1 cellular context compared by ENCODE assay signal in genomic region chr19:23273594-23274412, GRCh38.
A peak's percentile ranks its signal among the peaks of the same experiment; 100 is the strongest.
TF ChIP-seq lines count a peak whose summit lies in the region.

No MANE protein-coding gene starts in this region.

TF ChIP-seq in GM12878, 131 proteins besides CTCF, POLR2A, EP300 and RAD21 (continued from another document and continues in another):
- TF ChIP-seq ZBTB4 (CRISPR knock-in tag; IDR thresholded peaks at IDR 0.05), result no peak
- TF ChIP-seq RAD51 (IDR thresholded peaks at IDR 0.05), result no peak
- TF ChIP-seq ZNF384 (IDR thresholded peaks at IDR 0.05; ENCODE audit: borderline replicate concordance, low read depth, low read length), result no peak; the same call in 1 of the 2 replicates
- TF ChIP-seq ETV6 (conservative IDR thresholded peaks at IDR 0.05 in 1 of 2, IDR thresholded peaks at IDR 0.05 in 1 of 2; ENCODE audit: borderline replicate concordance in 1 of 2, low read depth in 1 of 2), result no peak
- no peak for TF ChIP-seq ZBTB11 (CRISPR knock-in tag; IDR thresholded peaks at IDR 0.05)
- TF ChIP-seq IKZF1 (conservative IDR thresholded peaks at IDR 0.05), result peak; percentile 69; the same call in 1 of the 2 replicates
- no peak for TF ChIP-seq SUZ12 (IDR thresholded peaks at IDR 0.05; ENCODE audit: unreplicated experiment)
- TF ChIP-seq ZNF592 (IDR thresholded peaks at IDR 0.05), result no peak
- no peak for TF ChIP-seq HSF1 (IDR thresholded peaks at IDR 0.05; ENCODE audit: low read depth, low read length)
- TF ChIP-seq IKZF2 (IDR thresholded peaks at IDR 0.05), result peak in 1 of 2 experiments; percentile 12; a peak in 1 of 4 replicates
- TF ChIP-seq YY1 (IDR thresholded peaks at IDR 0.05; ENCODE audit: low read depth, low read length), result peak; percentile 89
- no peak; the same call in 1 of the 2 replicates for TF ChIP-seq MXI1 (IDR thresholded peaks at IDR 0.05; ENCODE audit: low read depth, low read length)
- TF ChIP-seq CEBPZ (IDR thresholded peaks at IDR 0.05; ENCODE audit: low read depth, low read length), result no peak
- no peak for TF ChIP-seq CREB1 (IDR thresholded peaks at IDR 0.05; ENCODE audit: low read depth)
- peak; percentile 89 for TF ChIP-seq SMAD5 (IDR thresholded peaks at IDR 0.05; ENCODE audit: low read depth)
- TF ChIP-seq TCF3 (IDR thresholded peaks at IDR 0.05; ENCODE audit: borderline replicate concordance, insufficient read depth, low read depth, low read length), result no peak
- peak; percentile 20; the same call in 1 of the 2 replicates for TF ChIP-seq MAX (IDR thresholded peaks at IDR 0.05; ENCODE audit: low read depth, low read length)
- TF ChIP-seq ATF3 (IDR thresholded peaks at IDR 0.05; ENCODE audit: borderline replicate concordance, extremely low read depth, low read depth, low read length), result no peak
- no peak for TF ChIP-seq JUNB (IDR thresholded peaks at IDR 0.05)
- TF ChIP-seq HDGF (IDR thresholded peaks at IDR 0.05), result no peak
- no peak for TF ChIP-seq SREBF2 (IDR thresholded peaks at IDR 0.05; ENCODE audit: low read length)
- TF ChIP-seq ATF7 (IDR thresholded peaks at IDR 0.05; ENCODE audit: low read depth), result no peak
- TF ChIP-seq BRCA1 (IDR thresholded peaks at IDR 0.05; ENCODE audit: low read depth, low read length), result no peak
- TF ChIP-seq ZBED1 (IDR thresholded peaks at IDR 0.05; ENCODE audit: borderline replicate concordance), result no peak
- no peak for TF ChIP-seq SREBF1 (IDR thresholded peaks at IDR 0.05; ENCODE audit: low read length)
- TF ChIP-seq ELK1 (IDR thresholded peaks at IDR 0.05; ENCODE audit: low read depth, low read length), result no peak
- TF ChIP-seq NR2F1 (conservative IDR thresholded peaks at IDR 0.05), result 0 out of 2 replicates have a peak, but pooled peaks have one; percentile 15
- TF ChIP-seq IRF3 (IDR thresholded peaks at IDR 0.05), result no peak
- no peak for TF ChIP-seq ZNF217 (IDR thresholded peaks at IDR 0.05)
- no peak for TF ChIP-seq PAX5 (IDR thresholded peaks at IDR 0.05; ENCODE audit: borderline replicate concordance, low read depth, low read length)
- TF ChIP-seq MYC (IDR thresholded peaks at IDR 0.05; ENCODE audit: insufficient read depth, insufficient read length, insufficient replicate concordance, low read length, severe bottlenecking), result no peak
- no peak for TF ChIP-seq SKIL (IDR thresholded peaks at IDR 0.05; ENCODE audit: low read depth, poor library complexity, severe bottlenecking)
- TF ChIP-seq CHD4 (IDR thresholded peaks at IDR 0.05), result no peak
- no peak for TF ChIP-seq STAT3 (IDR thresholded peaks at IDR 0.05; ENCODE audit: low read depth, low read length)
- TF ChIP-seq MEF2B (IDR thresholded peaks at IDR 0.05; ENCODE audit: partially characterized antibody, poor library complexity, severe bottlenecking), result no peak
- no peak for TF ChIP-seq MEF2A (IDR thresholded peaks at IDR 0.05; ENCODE audit: insufficient read depth, low read depth, low read length)
- TF ChIP-seq SPI1 (IDR thresholded peaks at IDR 0.05; ENCODE audit: borderline replicate concordance, insufficient read depth, low read depth, low read length), result no peak
- TF ChIP-seq TARDBP (IDR thresholded peaks at IDR 0.05; ENCODE audit: borderline replicate concordance), result no peak
- no peak for TF ChIP-seq NR2C2 (IDR thresholded peaks at IDR 0.05; ENCODE audit: borderline replicate concordance, control insufficient read depth, insufficient read length, low read depth)
- no peak for TF ChIP-seq MTA2 (IDR thresholded peaks at IDR 0.05; ENCODE audit: low read depth)
